9 cellular contexts compared by ENCODE assay signal in genomic region chr1:206182368-206183317, GRCh38. TPM values are rescaled to one million over a fixed set of nuclear protein-coding genes. Genes with fewer than 3 reads are reported as not detected.
DNase-seq lines count a peak whose midpoint lies in the region; ATAC-seq and TF ChIP-seq lines count a peak whose summit lies in the region.
"Not testable (repeated sequence)": the region's sequence is repeated elsewhere in the genome, so short reads cannot be mapped to it uniquely, and the experiment has no call there.
"Had no signal": no experiment of that assay in that cellular context is flagged by ENCODE, and none has a peak within 500 bp of the region (broad histone marks: within the 10 kb centered on the region; RNA-seq: fewer than 3 reads in every experiment).

No MANE protein-coding gene starts in this region.

- not testable (repeated sequence) for H4K20me1 ChIP-seq in fibroblast of lung (ENCODE audit: control insufficient read depth, extremely low read depth, insufficient read depth, low read length)

- POLR2A ChIA-PET in MCF 10A (lab: Yijun Ruan, JAX): not testable (repeated sequence)

- DNase-seq in CD1c-positive myeloid dendritic cell (ENCODE audit: extremely low spot score) (peak; percentile 1), LHCN-M2 (ENCODE audit: low read depth) (peak; percentile 8), RPMI7951 (ENCODE audit: low read depth) (peak; percentile 53), MCF 10A (ENCODE audit: unreplicated experiment) (peak; percentile 16), fibroblast of lung (ENCODE audit: low read depth in 2 of 2) (peak; percentile 51 to 63)
- not testable (repeated sequence) for DNase-seq in activated CD4-positive, alpha-beta T cell treated with anti-CD3 and anti-CD28 coated beads, Interleukin-2, amount 10 ng/mL, durations not matched to agents 24 days and 14 days; lung (ENCODE audit: low spot score); stimulated activated naive B cell treated with anti-CD40 and anti-IgM and Interleukin-4, amounts not matched to agents 10 μg/mL and 1 μg/mL and 100 μg/mL, for 72 hours

- H3K9me3 Mint-ChIP-seq in activated CD4-positive, alpha-beta T cell treated with anti-CD3 and anti-CD28 coated beads, Interleukin-2, amount 10 ng/mL, durations not matched to agents 24 days and 14 days; MCF 10A (ENCODE audit: unreplicated experiment); stimulated activated naive B cell treated with anti-CD40 and anti-IgM and Interleukin-4, amounts not matched to agents 10 μg/mL and 1 μg/mL and 100 μg/mL, for 72 hours: not testable (repeated sequence)

- H3K4me2 ChIP-seq in fibroblast of lung (ENCODE audit: extremely low read depth, insufficient read depth, low read length): not testable (repeated sequence)

- H3K4me1 ChIP-seq in fibroblast of lung (ENCODE audit: control insufficient read depth, extremely low read depth, insufficient read depth, low read length); lung (ENCODE audit: control insufficient read depth in 2 of 2, insufficient read depth in 2 of 2, low read length in 2 of 2): not testable (repeated sequence)

- H3K27ac Mint-ChIP-seq in activated CD4-positive, alpha-beta T cell treated with anti-CD3 and anti-CD28 coated beads, Interleukin-2, amount 10 ng/mL, durations not matched to agents 24 days and 14 days: peak overlapping the region; percentile 60
- not testable (repeated sequence) for H3K27ac Mint-ChIP-seq in MCF 10A (ENCODE audit: low read depth, unreplicated experiment); stimulated activated naive B cell treated with anti-CD40 and anti-IgM and Interleukin-4, amounts not matched to agents 10 μg/mL and 1 μg/mL and 100 μg/mL, for 72 hours

- not testable (repeated sequence) for H3K4me1 Mint-ChIP-seq in activated CD4-positive, alpha-beta T cell treated with anti-CD3 and anti-CD28 coated beads, Interleukin-2, amount 10 ng/mL, durations not matched to agents 24 days and 14 days; stimulated activated naive B cell treated with anti-CD40 and anti-IgM and Interleukin-4, amounts not matched to agents 10 μg/mL and 1 μg/mL and 100 μg/mL, for 72 hours
- peaks cover 14% of the 10 kb centered on the region for H3K4me1 Mint-ChIP-seq in MCF 10A (ENCODE audit: insufficient read depth, unreplicated experiment)

- ATAC-seq in lung (ENCODE audit: insufficient read depth, low FRiP score): peak; percentile 71
- peak; percentile 38 to 55 for ATAC-seq in stimulated activated naive B cell treated with anti-CD40 and anti-IgM and Interleukin-4, amounts not matched to agents 10 μg/mL and 1 μg/mL and 100 μg/mL, for 72 hours (replicated peaks)

- H3K36me3 ChIP-seq in fibroblast of lung (ENCODE audit: control insufficient read depth, insufficient read depth, low read length); lung (ENCODE audit: control insufficient read depth in 2 of 2, insufficient read depth in 2 of 2, low read length in 2 of 2): not testable (repeated sequence)

- not testable (repeated sequence) for H3K4me3 Mint-ChIP-seq in activated CD4-positive, alpha-beta T cell treated with anti-CD3 and anti-CD28 coated beads, Interleukin-2, amount 10 ng/mL, durations not matched to agents 24 days and 14 days; MCF 10A (ENCODE audit: unreplicated experiment); stimulated activated naive B cell treated with anti-CD40 and anti-IgM and Interleukin-4, amounts not matched to agents 10 μg/mL and 1 μg/mL and 100 μg/mL, for 72 hours

- BruUV-seq in MCF 10A (replicated peaks; lab: Mats Ljungman, UMichigan): not testable (repeated sequence)

- not testable (repeated sequence) for H3K79me2 ChIP-seq in fibroblast of lung (ENCODE audit: control insufficient read depth, insufficient read depth, low read length)

- not testable (repeated sequence) for H3K9me3 ChIP-seq in fibroblast of lung (ENCODE audit: control insufficient read depth, insufficient read depth, low read depth, low read length); lung (ENCODE audit: control insufficient read depth in 2 of 2, insufficient read depth in 1 of 2, low read length in 1 of 2)

- H3K27me3 ChIP-seq in fibroblast of lung (ENCODE audit: control insufficient read depth, insufficient read depth, low read length); lung (ENCODE audit: control insufficient read depth, insufficient read depth): not testable (repeated sequence)

- H2AFZ ChIP-seq in fibroblast of lung (ENCODE audit: low read length): not testable (repeated sequence)

- intact Hi-C loops in activated CD4-positive, alpha-beta T cell treated with anti-CD3 and anti-CD28 coated beads, Interleukin-2, amount 10 ng/mL, durations not matched to agents 24 days and 14 days (cut with micrococcal nuclease); MCF 10A (cut with micrococcal nuclease): not testable (repeated sequence)

- H3K27ac ChIP-seq in fibroblast of lung (ENCODE audit: insufficient read depth, low read length); lung (ENCODE audit: low read depth in 1 of 2, low read length in 1 of 2): not testable (repeated sequence)

- CTCF ChIA-PET in MCF 10A (lab: Yijun Ruan, JAX): not testable (repeated sequence)

- not testable (repeated sequence) for H3K9ac ChIP-seq in fibroblast of lung (ENCODE audit: insufficient read depth, low read length)

- H3K36me3 Mint-ChIP-seq in activated CD4-positive, alpha-beta T cell treated with anti-CD3 and anti-CD28 coated beads, Interleukin-2, amount 10 ng/mL, durations not matched to agents 24 days and 14 days (ENCODE audit: low read depth); MCF 10A (ENCODE audit: insufficient read depth, unreplicated experiment); stimulated activated naive B cell treated with anti-CD40 and anti-IgM and Interleukin-4, amounts not matched to agents 10 μg/mL and 1 μg/mL and 100 μg/mL, for 72 hours: not testable (repeated sequence)

- not testable (repeated sequence) for H3K4me3 ChIP-seq in fibroblast of lung (replicated peaks in 1 of 4; ENCODE audit: control extremely low read depth in 1 of 4, insufficient read depth in 1 of 4, low read depth in 3 of 4, low read length in 4 of 4); lung

- WGBS in lung, 2 donors: 53 to 97% methylated on average over 3 to 5 of the region's 6 CpGs

- H3K27me3 Mint-ChIP-seq in activated CD4-positive, alpha-beta T cell treated with anti-CD3 and anti-CD28 coated beads, Interleukin-2, amount 10 ng/mL, durations not matched to agents 24 days and 14 days; MCF 10A (ENCODE audit: insufficient read depth, unreplicated experiment); stimulated activated naive B cell treated with anti-CD40 and anti-IgM and Interleukin-4, amounts not matched to agents 10 μg/mL and 1 μg/mL and 100 μg/mL, for 72 hours: not testable (repeated sequence)

- TF ChIP-seq CTCF in MCF 10A (IDR thresholded peaks at IDR 0.05; ENCODE audit: unreplicated experiment); fibroblast of lung (conservative IDR thresholded peaks at IDR 0.05 in 1 of 2, IDR thresholded peaks at IDR 0.05 in 1 of 2; ENCODE audit: low read depth in 1 of 2, low read length in 2 of 2); lung (IDR thresholded peaks at IDR 0.05; ENCODE audit: control extremely low read depth, extremely low read depth): not testable (repeated sequence)

RNA-seq across cellular contexts. Expression of gene FAM72A, which starts 20.0 kb away (rescaled TPM):
- total RNA-seq in LHCN-M2 (2014; rRNA removed): 4.6 and 6.2 TPM in 2 replicates
- polyA plus RNA-seq in LHCN-M2 (2012): 3.3 TPM
- 7.5 and 12.1 TPM in 2 replicates for total RNA-seq in RPMI7951 (2014; rRNA removed; shearing (Covaris generic))
- total RNA-seq in activated CD4-positive, alpha-beta T cell treated with anti-CD3 and anti-CD28 coated beads, Interleukin-2, amount 10 ng/mL, durations not matched to agents 24 days and 14 days: 29.1 and 35.5 TPM in 2 replicates
- 19.4 and 21.8 TPM in 2 replicates for total RNA-seq in MCF 10A (2022)
- total RNA-seq in fibroblast of lung: 1.8 and 4.5 TPM in 2 replicates
- polyA plus RNA-seq in fibroblast of lung: 1.5 and 4.5 TPM in 2 replicates
- polyA plus RNA-seq in fibroblast of lung (2012): 2.1 and 4.1 TPM in 2 replicates
- polyA minus RNA-seq in fibroblast of lung (ENCODE audit: low replicate concordance): 3.7 TPM in 1 of 2 replicates, not detected in the other
- 1 to 10 TPM; 3.1 to 5.6 TPM for total RNA-seq in lung
- polyA plus RNA-seq in lung: 1 to 10 TPM; 2.3 to 4.1 TPM
- total RNA-seq: thyroid gland had no signal

RNA-seq across cellular contexts. Expression of gene SRGAP2, which starts 20.7 kb away (rescaled TPM):
- total RNA-seq in LHCN-M2 (2014; rRNA removed) (34.4 and 43.9 TPM in 2 replicates), MCF 10A (2022) (72.1 and 78.0 TPM in 2 replicates), fibroblast of lung (47.3 and 51.9 TPM in 2 replicates), lung (10 to 100 TPM; 73.5 to 99.2 TPM)
- 18.4 TPM for polyA plus RNA-seq in LHCN-M2 (2012)
- total RNA-seq in RPMI7951 (2014; rRNA removed; shearing (Covaris generic)): 38.9 and 43.0 TPM in 2 replicates
- total RNA-seq in activated CD4-positive, alpha-beta T cell treated with anti-CD3 and anti-CD28 coated beads, Interleukin-2, amount 10 ng/mL, durations not matched to agents 24 days and 14 days: 102 and 105 TPM in 2 replicates
- polyA plus RNA-seq in fibroblast of lung (14.3 and 17.7 TPM in 2 replicates), lung (10 to 100 TPM; 14.9 to 36.4 TPM)
- polyA plus RNA-seq in fibroblast of lung (2012): 28.5 and 30.3 TPM in 2 replicates
- 36.9 and 57.9 TPM in 2 replicates for polyA minus RNA-seq in fibroblast of lung (ENCODE audit: low replicate concordance)
